ENCODE assay signal across 9 cellular contexts in genomic region chr1:98468111-98468717, GRCh38.
DNase-seq lines count a peak whose midpoint lies in the region; ATAC-seq, FAIRE-seq and TF ChIP-seq lines count a peak whose summit lies in the region.
"Had no signal": no experiment of that assay in that cellular context is flagged by ENCODE, and none has a peak within 500 bp of the region (broad histone marks: within the 10 kb centered on the region; RNA-seq: fewer than 3 reads in every experiment).

No MANE protein-coding gene starts in this region.

- H3K79me2 ChIP-seq in keratinocyte (ENCODE audit: control insufficient read depth, insufficient read depth, low read length), result no peaks in the 10 kb centered on the region

- ATAC-seq in GM21515 (IDR thresholded peaks at IDR 0.05; ENCODE audit: unreplicated experiment), result no peak

- DNase-seq in NOMO-1 treated with DMSO at 0.1 percent for 48 hours (lab: John Stamatoyannopoulos, UW; ENCODE audit: unreplicated experiment) (peak; percentile 43), NOMO-1 treated with dmso at 0.1 percent for 144 hours (lab: John Stamatoyannopoulos, UW; ENCODE audit: unreplicated experiment) (no peak), NCI-H1105 treated with DMSO at 0.1 percent for 48 hours (lab: John Stamatoyannopoulos, UW) (peak; percentile 62), adrenal gland (no peak), keratinocyte (ENCODE audit: low read depth, low spot score) (peak; percentile 2), GM12891 (ENCODE audit: insufficient read length, low spot score) (no peak), occipital lobe (lab: John Stamatoyannopoulos, UW) (no peak)

- no peak for FAIRE-seq in keratinocyte (lab: Jason Lieb, UNC)
- FAIRE-seq in GM12891 (lab: Jason Lieb, UNC), result no peak
- FAIRE-seq: G401.6 had no signal

- H3K4me1 ChIP-seq in adrenal gland (replicated peaks in 1 of 2) (no peaks in the 10 kb centered on the region), keratinocyte (ENCODE audit: control insufficient read depth, extremely low read depth, insufficient read depth, low read length) (peaks cover 14% of the 10 kb centered on the region)

- intact Hi-C loops in adrenal gland (cut with DNase I), result no loop called here

- 7 to 10% (median 8%) methylated on average over 2 of the region's 2 CpGs for whole genome bisulfite sequencing in adrenal gland, 4 donors

- H3K9me1 ChIP-seq in keratinocyte (ENCODE audit: control insufficient read depth, extremely low read depth, insufficient read depth, low read length), result no peaks in the 10 kb centered on the region

- H3K4me2 ChIP-seq in keratinocyte (ENCODE audit: control insufficient read depth, extremely low read depth, insufficient read depth, low read depth, low read length), result no peak overlapping the region

- no peak overlapping the region for H3K9ac ChIP-seq in keratinocyte (ENCODE audit: control insufficient read depth, extremely low read depth, insufficient read depth, low read length)

- H3K27ac ChIP-seq in adrenal gland (no peak overlapping the region), keratinocyte (ENCODE audit: control insufficient read depth, insufficient read depth, low read length) (no peak overlapping the region)

- TF ChIP-seq POLR2A in adrenal gland (IDR thresholded peaks at IDR 0.05), result no peak
- no peak for TF ChIP-seq POLR2A in GM12891 (IDR thresholded peaks at IDR 0.05; ENCODE audit: low read depth, low read length)

- H2AFZ ChIP-seq in keratinocyte (ENCODE audit: control insufficient read depth, low read length), result no peak overlapping the region

- H3K9me3 ChIP-seq in adrenal gland (replicated peaks in 1 of 3) (no peaks in the 10 kb centered on the region), keratinocyte (ENCODE audit: control insufficient read depth, low read depth, low read length) (no peaks in the 10 kb centered on the region)

- TF ChIP-seq CTCF in adrenal gland (IDR thresholded peaks at IDR 0.05), result peak in 4 of 6 experiments; percentile 43 to 74 (median 56)
- TF ChIP-seq CTCF in keratinocyte (optimal IDR thresholded peaks at IDR 0.05 in 1 of 3, IDR thresholded peaks at IDR 0.05 in 1 of 3, conservative IDR thresholded peaks at IDR 0.05 in 1 of 3; ENCODE audit: extremely low read depth in 1 of 3, insufficient read depth in 2 of 3, low read length in 3 of 3), result peak in 2 of 3 experiments; percentile 54 to 77

- H4K20me1 ChIP-seq in keratinocyte (ENCODE audit: control insufficient read depth, extremely low read depth, insufficient read depth, low read length), result no peaks in the 10 kb centered on the region

- H3K36me3 ChIP-seq in adrenal gland (replicated peaks in 1 of 2) (no peaks in the 10 kb centered on the region), keratinocyte (ENCODE audit: control insufficient read depth in 2 of 2, extremely low read depth in 1 of 2, insufficient read depth in 2 of 2, low read length in 2 of 2) (no peaks in the 10 kb centered on the region)

- H3K4me3 ChIP-seq in adrenal gland (no peak overlapping the region), keratinocyte (ENCODE audit: control insufficient read depth in 2 of 3, extremely low read depth in 1 of 3, insufficient read depth in 2 of 3, low read depth in 1 of 3, low read length in 3 of 3) (no peak overlapping the region)

- H3K27me3 ChIP-seq in adrenal gland, result no peaks in the 10 kb centered on the region
- H3K27me3 ChIP-seq in keratinocyte (ENCODE audit: control insufficient read depth, extremely low read depth, insufficient read depth, low read length), result no peaks in the 10 kb centered on the region

- dilution Hi-C loops in keratinocyte (cut with MboI; ENCODE audit: extremely low pct_ligation_motif_present, low sequenced_read_pairs), result no loop called here

TF ChIP-seq in GM12891, 5 proteins besides CTCF, POLR2A, EP300 and RAD21:
- TF ChIP-seq POU2F2 (IDR thresholded peaks at IDR 0.05; ENCODE audit: low read depth, low read length) (no peak), SPI1 (IDR thresholded peaks at IDR 0.05; ENCODE audit: low read depth, low read length) (no peak), PAX5 (IDR thresholded peaks at IDR 0.05; ENCODE audit: insufficient read depth, low read length, severe bottlenecking) (no peak), POLR2AphosphoS5 (IDR thresholded peaks at IDR 0.05; ENCODE audit: low read depth, low read length) (no peak), TAF1 (IDR thresholded peaks at IDR 0.05; ENCODE audit: low read depth, low read length) (no peak)

Comparison
In these comparisons a context has a peak if more than half of its experiments do, and no peak if none do; other contexts are left out.
1. DNase-seq: peak in NOMO-1 treated with DMSO at 0.1 percent for 48 hours (single experiment), NCI-H1105 treated with DMSO at 0.1 percent for 48 hours (single experiment) and keratinocyte (single experiment); none in NOMO-1 treated with dmso at 0.1 percent for 144 hours (single experiment), adrenal gland (0 of 7), GM12891 (single experiment) and occipital lobe (single experiment).